Comparison of ENCODE assay signal across 13 cellular contexts in genomic region chr6:156851447-156851846, GRCh38.
DNase-seq lines count a peak whose midpoint lies in the region; ATAC-seq and TF ChIP-seq lines count a peak whose summit lies in the region.
"Had no signal": no experiment of that assay in that cellular context is flagged by ENCODE, and none has a peak within 500 bp of the region (broad histone marks: within the 10 kb centered on the region; RNA-seq: fewer than 3 reads in every experiment).

No MANE protein-coding gene starts in this region.

- H3K9me3 ChIP-seq in HEK293 (ENCODE audit: control insufficient read depth, insufficient read depth, low read depth, low read length) (no peaks in the 10 kb centered on the region), SK-N-MC (ENCODE audit: low read depth, low read length) (no peaks in the 10 kb centered on the region)

- H3K27me3 Mint-ChIP-seq in activated T-cell treated with anti-CD3 and anti-CD28 coated beads, Interleukin-2, amount 50 U/mL, for 4 hours (ENCODE audit: low read depth), result no peaks in the 10 kb centered on the region

- no peak for ATAC-seq in HG03469 (IDR thresholded peaks at IDR 0.05; ENCODE audit: unreplicated experiment)
- no peak for ATAC-seq in activated T-cell treated with anti-CD3 and anti-CD28 coated beads, Interleukin-2, amount 50 U/mL, for 4 hours

- H3K36me3 ChIP-seq in HEK293 (ENCODE audit: control insufficient read depth in 2 of 2, insufficient read depth in 1 of 2, low read length in 2 of 2) (no peaks in the 10 kb centered on the region), SK-N-MC (ENCODE audit: insufficient read depth, low read length) (no peaks in the 10 kb centered on the region)

- intact Hi-C loops in posterior vena cava (cut with DNase I), result no loop called here

- POLR2A ChIA-PET in HEK293 (lab: Yijun Ruan, JAX), result no interaction called here

- CTCF ChIA-PET in HEK293 (lab: Yijun Ruan, JAX), result interaction anchor here (0.8 kb wide), 1 partner anchor 73 kb away, joined by 3 read pairs; no protein-coding TSS in a partner anchor

- peaks cover 4% of the 10 kb centered on the region for H3K36me3 Mint-ChIP-seq in activated T-cell treated with anti-CD3 and anti-CD28 coated beads, Interleukin-2, amount 50 U/mL, for 4 hours (ENCODE audit: insufficient read depth)

- no peak for TF ChIP-seq CTCF in GM12865 (IDR thresholded peaks at IDR 0.05; ENCODE audit: insufficient read depth, low read depth, low read length, missing control alignments)
- TF ChIP-seq CTCF in HEK293 (tag by site-specific recombination; IDR thresholded peaks at IDR 0.05), result no peak

- no peak overlapping the region for H3K4me3 Mint-ChIP-seq in activated T-cell treated with anti-CD3 and anti-CD28 coated beads, Interleukin-2, amount 50 U/mL, for 4 hours

- DNase-seq in GM12865 (ENCODE audit: low read depth), result peak; percentile 44
- DNase-seq in SK-N-MC (ENCODE audit: low read depth, low spot score), result no peak
- DNase-seq in kidney glomerular epithelial cell (lab: John Stamatoyannopoulos, UW), result peak; percentile 9
- no peak for DNase-seq in posterior vena cava (ENCODE audit: low spot score)
- no peak for DNase-seq in cerebellar nuclear complex (lab: John Stamatoyannopoulos, UW)
- DNase-seq in activated T-cell treated with anti-CD3 and anti-CD28 coated beads, Interleukin-2, amount 50 U/mL, for 4 hours, result no peak
- DNase-seq: activated naive CD4-positive, alpha-beta T cell treated with anti-CD3 and anti-CD28 coated beads, Interleukin-2, amount 50 U/mL, for 16 hours; AML-193; H7; NCI-H1048; NCI-H510A treated with DMSO at 0.1 percent for 48 hours had no signal

- peaks cover 52% of the 10 kb centered on the region for H3K4me1 ChIP-seq in HEK293 (ENCODE audit: control insufficient read depth, insufficient read depth, low read length)

- no peaks in the 10 kb centered on the region for H3K9me3 Mint-ChIP-seq in activated T-cell treated with anti-CD3 and anti-CD28 coated beads, Interleukin-2, amount 50 U/mL, for 4 hours

- no peak overlapping the region for H3K9ac ChIP-seq in SK-N-MC (ENCODE audit: insufficient read length)

- H3K4me3 ChIP-seq in GM12865 (ENCODE audit: low read depth, low read length), result peak overlapping the region; percentile 33
- H3K4me3 ChIP-seq in HEK293 (ENCODE audit: low read depth, low read length), result no peak overlapping the region
- peak overlapping the region; percentile 17 for H3K4me3 ChIP-seq in SK-N-MC

- H3K4me1 Mint-ChIP-seq in activated T-cell treated with anti-CD3 and anti-CD28 coated beads, Interleukin-2, amount 50 U/mL, for 4 hours (ENCODE audit: low read depth), result peaks cover 93% of the 10 kb centered on the region

- H3K27ac ChIP-seq in HEK293 (ENCODE audit: extremely low read depth, low read depth, low read length) (no peak overlapping the region), SK-N-MC (peak overlapping the region; percentile 35)

TF ChIP-seq in HEK293, 187 proteins besides CTCF, POLR2A, EP300 and RAD21:
- TF ChIP-seq PRDM6 (tag by site-specific recombination; IDR thresholded peaks at IDR 0.05) (peak; percentile 91), ZNF26 (tag by site-specific recombination; IDR thresholded peaks at IDR 0.05) (no peak), ZNF514 (tag by site-specific recombination; IDR thresholded peaks at IDR 0.05) (no peak), SP7 (tag by site-specific recombination; IDR thresholded peaks at IDR 0.05) (0 out of 2 replicates have a peak, but pooled peaks have one; percentile 23)
- TF ChIP-seq, protein P1, sequence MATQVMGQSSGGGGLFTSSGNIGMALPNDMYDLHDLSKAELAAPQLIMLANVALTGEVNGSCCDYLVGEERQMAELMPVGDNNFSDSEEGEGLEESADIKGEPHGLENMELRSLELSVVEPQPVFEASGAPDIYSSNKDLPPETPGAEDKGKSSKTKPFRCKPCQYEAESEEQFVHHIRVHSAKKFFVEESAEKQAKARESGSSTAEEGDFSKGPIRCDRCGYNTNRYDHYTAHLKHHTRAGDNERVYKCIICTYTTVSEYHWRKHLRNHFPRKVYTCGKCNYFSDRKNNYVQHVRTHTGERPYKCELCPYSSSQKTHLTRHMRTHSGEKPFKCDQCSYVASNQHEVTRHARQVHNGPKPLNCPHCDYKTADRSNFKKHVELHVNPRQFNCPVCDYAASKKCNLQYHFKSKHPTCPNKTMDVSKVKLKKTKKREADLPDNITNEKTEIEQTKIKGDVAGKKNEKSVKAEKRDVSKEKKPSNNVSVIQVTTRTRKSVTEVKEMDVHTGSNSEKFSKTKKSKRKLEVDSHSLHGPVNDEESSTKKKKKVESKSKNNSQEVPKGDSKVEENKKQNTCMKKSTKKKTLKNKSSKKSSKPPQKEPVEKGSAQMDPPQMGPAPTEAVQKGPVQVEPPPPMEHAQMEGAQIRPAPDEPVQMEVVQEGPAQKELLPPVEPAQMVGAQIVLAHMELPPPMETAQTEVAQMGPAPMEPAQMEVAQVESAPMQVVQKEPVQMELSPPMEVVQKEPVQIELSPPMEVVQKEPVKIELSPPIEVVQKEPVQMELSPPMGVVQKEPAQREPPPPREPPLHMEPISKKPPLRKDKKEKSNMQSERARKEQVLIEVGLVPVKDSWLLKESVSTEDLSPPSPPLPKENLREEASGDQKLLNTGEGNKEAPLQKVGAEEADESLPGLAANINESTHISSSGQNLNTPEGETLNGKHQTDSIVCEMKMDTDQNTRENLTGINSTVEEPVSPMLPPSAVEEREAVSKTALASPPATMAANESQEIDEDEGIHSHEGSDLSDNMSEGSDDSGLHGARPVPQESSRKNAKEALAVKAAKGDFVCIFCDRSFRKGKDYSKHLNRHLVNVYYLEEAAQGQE (tag by site-specific recombination; IDR thresholded peaks at IDR 0.05), result peak; percentile 85
- TF ChIP-seq, protein P2, sequence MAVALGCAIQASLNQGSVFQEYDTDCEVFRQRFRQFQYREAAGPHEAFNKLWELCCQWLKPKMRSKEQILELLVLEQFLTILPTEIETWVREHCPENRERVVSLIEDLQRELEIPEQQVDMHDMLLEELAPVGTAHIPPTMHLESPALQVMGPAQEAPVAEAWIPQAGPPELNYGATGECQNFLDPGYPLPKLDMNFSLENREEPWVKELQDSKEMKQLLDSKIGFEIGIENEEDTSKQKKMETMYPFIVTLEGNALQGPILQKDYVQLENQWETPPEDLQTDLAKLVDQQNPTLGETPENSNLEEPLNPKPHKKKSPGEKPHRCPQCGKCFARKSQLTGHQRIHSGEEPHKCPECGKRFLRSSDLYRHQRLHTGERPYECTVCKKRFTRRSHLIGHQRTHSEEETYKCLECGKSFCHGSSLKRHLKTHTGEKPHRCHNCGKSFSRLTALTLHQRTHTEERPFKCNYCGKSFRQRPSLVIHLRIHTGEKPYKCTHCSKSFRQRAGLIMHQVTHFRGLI (tag by site-specific recombination; IDR thresholded peaks at IDR 0.05), result 0 out of 2 replicates have a peak, but pooled peaks have one; percentile 22

Comparison
In these comparisons a context has a peak if more than half of its experiments do, and no peak if none do; other contexts are left out.
1. DNase-seq: peak in GM12865 (single experiment) and kidney glomerular epithelial cell (single experiment); none in SK-N-MC (single experiment), posterior vena cava (single experiment), cerebellar nuclear complex (0 of 2) and activated T-cell treated with anti-CD3 and anti-CD28 coated beads, Interleukin-2, amount 50 U/mL, for 4 hours (single experiment).